In the genomic region with DNA sequence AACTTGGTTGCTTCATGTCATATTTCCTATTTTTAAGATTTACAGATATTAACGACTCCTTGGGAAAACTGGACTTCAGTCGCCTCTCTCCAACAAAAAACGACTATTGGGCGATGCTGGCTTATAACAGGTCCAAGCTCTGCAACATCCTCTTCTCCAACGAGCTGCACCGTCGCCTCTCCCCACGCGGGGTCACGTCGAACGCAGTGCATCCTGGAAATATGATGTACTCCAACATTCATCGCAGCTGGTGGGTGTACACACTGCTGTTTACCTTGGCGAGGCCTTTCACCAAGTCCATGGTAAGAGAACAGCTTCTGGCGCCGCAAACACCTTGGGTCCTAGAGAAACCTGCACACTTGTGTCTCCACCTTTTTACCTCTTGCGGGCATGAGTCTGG, we compare ENCODE assay signal across 7 cellular contexts.
"Had no signal": no experiment of that assay in that cellular context is flagged by ENCODE, and none has a peak within 500 bp of the region (broad histone marks: within the 10 kb centered on the region; RNA-seq: fewer than 3 reads in every experiment).

No MANE protein-coding gene starts in this region.

- H3K27ac ChIP-seq: HL-60 had no signal

- H3K4me1 Mint-ChIP-seq: GM23338 had no signal

- H3K27me3 Mint-ChIP-seq: IgD-negative memory B cell had no signal

- H3K9me3 Mint-ChIP-seq: GM23338, H9 had no signal

- ATAC-seq: GM23338, HepG2 had no signal

- H3K27ac Mint-ChIP-seq: GM23338, H9, IgD-negative memory B cell had no signal

- H3K4me3 Mint-ChIP-seq: GM23338, H9, IgD-negative memory B cell had no signal

- H3K4me3 ChIP-seq: GM23338 had no signal

- DNase-seq: H9, HCEC 1CT, KBM-7 had no signal
